Comparison of ENCODE assay signal across 8 cellular contexts in genomic region chr6:34696189-34696738, GRCh38. TPM values are rescaled to one million over a fixed set of nuclear protein-coding genes. Genes with fewer than 3 reads are reported as not detected.
DNase-seq lines count a peak whose midpoint lies in the region; ATAC-seq lines count a peak whose summit lies in the region.

No MANE protein-coding gene starts in this region.

- H3K27ac ChIP-seq in right cardiac atrium (ENCODE audit: low read length) = peak overlapping the region; percentile 56

- peaks cover 2% of the 10 kb centered on the region for H3K4me1 ChIP-seq in right cardiac atrium (ENCODE audit: control insufficient read depth, insufficient read depth, low read length)

- POLR2A ChIA-PET in activated naive CD8-positive, alpha-beta T cell treated with anti-CD3 and anti-CD28 coated beads, Interleukin-2, amount 10 ng/mL, durations not matched to agents 7 days and 5 days (lab: Charles Lee) = interaction anchor here (0.5 to 2.1 kb wide), 9 partner anchors 21 to 1145 kb away, joined by 3 to 24 read pairs (median 4); partner anchors contain the start of genes BLTP3A, HMGA1, SNRPC and TAF11

- no peaks in the 10 kb centered on the region for H3K9me3 ChIP-seq in right cardiac atrium (ENCODE audit: control insufficient read depth, low read length)

- H3K27me3 Mint-ChIP-seq in activated naive CD8-positive, alpha-beta T cell treated with anti-CD3 and anti-CD28 coated beads, Interleukin-2, amount 10 ng/mL, durations not matched to agents 7 days and 5 days = no peaks in the 10 kb centered on the region

- peaks cover 13% of the 10 kb centered on the region for H3K36me3 Mint-ChIP-seq in activated naive CD8-positive, alpha-beta T cell treated with anti-CD3 and anti-CD28 coated beads, Interleukin-2, amount 10 ng/mL, durations not matched to agents 7 days and 5 days

- peak overlapping the region; percentile 87 for H3K4me3 ChIP-seq in right cardiac atrium (ENCODE audit: low read length)

- peak; percentile 31 for DNase-seq in COR-L47 (lab: John Stamatoyannopoulos, UW)
- no peak for DNase-seq in activated naive CD8-positive, alpha-beta T cell treated with anti-CD3 and anti-CD28 coated beads, Interleukin-2, amount 10 ng/mL, durations not matched to agents 7 days and 5 days
- peak; percentile 72 to 88 (median 87) for DNase-seq in right cardiac atrium
- peak; percentile 89 for DNase-seq in retina
- DNase-seq in NCI-H2029 (lab: John Stamatoyannopoulos, UW) = no peak
- no peak for DNase-seq in SK-N-DZ (ENCODE audit: low spot score)

- peak overlapping the region; percentile 81 for H3K27ac Mint-ChIP-seq in activated naive CD8-positive, alpha-beta T cell treated with anti-CD3 and anti-CD28 coated beads, Interleukin-2, amount 10 ng/mL, durations not matched to agents 7 days and 5 days

- H3K9me3 Mint-ChIP-seq in activated naive CD8-positive, alpha-beta T cell treated with anti-CD3 and anti-CD28 coated beads, Interleukin-2, amount 10 ng/mL, durations not matched to agents 7 days and 5 days = no peaks in the 10 kb centered on the region

- ATAC-seq in GM19467 (IDR thresholded peaks at IDR 0.05; ENCODE audit: unreplicated experiment) (peak; percentile 29), HG03565 (IDR thresholded peaks at IDR 0.05; ENCODE audit: unreplicated experiment) (peak; percentile 13), right cardiac atrium (peak; percentile 73)
- peak; percentile 64 for ATAC-seq in activated naive CD8-positive, alpha-beta T cell treated with anti-CD3 and anti-CD28 coated beads, Interleukin-2, amount 10 ng/mL, durations not matched to agents 7 days and 5 days (ENCODE audit: low read depth)

- peak overlapping the region; percentile 98 for H3K4me3 Mint-ChIP-seq in activated naive CD8-positive, alpha-beta T cell treated with anti-CD3 and anti-CD28 coated beads, Interleukin-2, amount 10 ng/mL, durations not matched to agents 7 days and 5 days

- intact Hi-C loops in right cardiac atrium (cut with DNase I) = loop anchor here in 1 of 4 donors (10.0 kb wide), 1 partner anchor 59 kb away; the partner anchor contains the start of gene SNRPC

- H3K27me3 ChIP-seq in right cardiac atrium (ENCODE audit: control insufficient read depth, insufficient read depth) = no peaks in the 10 kb centered on the region

- under 1% methylated on average over 41 of the region's 41 CpGs for WGBS in right cardiac atrium

- H3K4me1 Mint-ChIP-seq in activated naive CD8-positive, alpha-beta T cell treated with anti-CD3 and anti-CD28 coated beads, Interleukin-2, amount 10 ng/mL, durations not matched to agents 7 days and 5 days = peaks cover 31% of the 10 kb centered on the region

RNA-seq across cellular contexts. Expression of gene ILRUN, which starts 0.3 kb away (rescaled TPM):
- 10 to 100 TPM; 66.1 to 73.8 TPM for total RNA-seq in activated naive CD8-positive, alpha-beta T cell treated with anti-CD3 and anti-CD28 coated beads, Interleukin-2, amount 10 ng/mL, durations not matched to agents 7 days and 5 days
- total RNA-seq in right cardiac atrium = 100 to 1,000 TPM; 120 to 150 (median 134) TPM
- 116 TPM for polyA plus RNA-seq in right cardiac atrium
- polyA plus RNA-seq in SK-N-DZ (2014; cell fraction: cytosol; rRNA removed) = 17.4 and 21.9 TPM in 2 replicates
- 9.5 and 12.0 TPM in 2 replicates for polyA plus RNA-seq in SK-N-DZ (2014; cell fraction: nucleus; rRNA removed)

Comparison
In these comparisons a context has a peak if more than half of its experiments do, and no peak if none do; other contexts are left out.
1. DNase-seq: peak in COR-L47 (single experiment), right cardiac atrium (3 of 3) and retina (single experiment); none in activated naive CD8-positive, alpha-beta T cell treated with anti-CD3 and anti-CD28 coated beads, Interleukin-2, amount 10 ng/mL, durations not matched to agents 7 days and 5 days (single experiment), NCI-H2029 (single experiment) and SK-N-DZ (single experiment).
2. ATAC-seq: peak in every context shown above with its lines; median percentile 73 in right cardiac atrium; 64 in activated naive CD8-positive, alpha-beta T cell treated with anti-CD3 and anti-CD28 coated beads, Interleukin-2, amount 10 ng/mL, durations not matched to agents 7 days and 5 days; 29 in GM19467; 13 in HG03565.